Comparison of ENCODE assay signal across 9 cellular contexts in genomic region chr20:38125157-38126056, GRCh38. TPM values are rescaled to one million over a fixed set of nuclear protein-coding genes. Genes with fewer than 3 reads are reported as not detected.
DNase-seq lines count a peak whose midpoint lies in the region; ATAC-seq and TF ChIP-seq lines count a peak whose summit lies in the region.
"Had no signal": no experiment of that assay in that cellular context is flagged by ENCODE, and none has a peak within 500 bp of the region (broad histone marks: within the 10 kb centered on the region; RNA-seq: fewer than 3 reads in every experiment).

No MANE protein-coding gene starts in this region.

- H3K4me1 ChIP-seq in right atrium auricular region (peaks cover 0 to 43% of the 10 kb centered on the region in 2 donors), thoracic aorta (ENCODE audit: control insufficient read depth in 1 of 2, low read depth in 2 of 2) (peaks cover 30 to 57% of the 10 kb centered on the region in 2 donors)
- no peaks in the 10 kb centered on the region for H3K4me1 ChIP-seq in CD8-positive, alpha-beta T cell (ENCODE audit: insufficient read depth, low read length)

- no peak overlapping the region for H3K4me3 Mint-ChIP-seq in CD8-positive, alpha-beta T cell

- no peaks in the 10 kb centered on the region for H3K27me3 ChIP-seq in right atrium auricular region
- no peaks in the 10 kb centered on the region for H3K27me3 ChIP-seq in thoracic aorta (replicated peaks; ENCODE audit: insufficient read depth)
- no peaks in the 10 kb centered on the region for H3K27me3 ChIP-seq in CD8-positive, alpha-beta T cell (ENCODE audit: insufficient read depth, low read length)

- H3K27ac ChIP-seq in VCaP: peak overlapping the region; percentile 78
- H3K27ac ChIP-seq in right atrium auricular region: peak overlapping the region; percentile 77 to 86
- H3K27ac ChIP-seq in thoracic aorta: peak overlapping the region; percentile 90 to 91
- H3K27ac ChIP-seq in CD8-positive, alpha-beta T cell (ENCODE audit: low read depth, low read length): no peak overlapping the region

- no peaks in the 10 kb centered on the region for H3K4me1 Mint-ChIP-seq in CD8-positive, alpha-beta T cell (ENCODE audit: low read depth)

- peaks cover 12% of the 10 kb centered on the region for H3K36me3 ChIP-seq in right atrium auricular region
- H3K36me3 ChIP-seq in thoracic aorta: peaks cover 12% of the 10 kb centered on the region
- H3K36me3 ChIP-seq in CD8-positive, alpha-beta T cell (ENCODE audit: insufficient read depth, low read length): no peaks in the 10 kb centered on the region

- H3K27ac Mint-ChIP-seq in CD8-positive, alpha-beta T cell: no peak overlapping the region

- H3K4me3 ChIP-seq in right atrium auricular region (no peak overlapping the region), thoracic aorta (no peak overlapping the region)
- no peak overlapping the region for H3K4me3 ChIP-seq in CD8-positive, alpha-beta T cell (ENCODE audit: low read depth, low read length)

- TF ChIP-seq CTCF in VCaP (conservative IDR thresholded peaks at IDR 0.05) (no peak), right atrium auricular region (IDR thresholded peaks at IDR 0.05) (peak in 1 of 2 donors; percentile 25), thoracic aorta (IDR thresholded peaks at IDR 0.05) (peak; percentile 34)
- no peak for TF ChIP-seq CTCF in CD8-positive, alpha-beta T cell (IDR thresholded peaks at IDR 0.05)

- DNase-seq in NCI-H1105 treated with DMSO at 0.1 percent for 48 hours (lab: John Stamatoyannopoulos, UW): peak; percentile 97
- DNase-seq in right atrium auricular region (ENCODE audit: low spot score): peak; percentile 79
- DNase-seq in thoracic aorta (ENCODE audit: low spot score): peak; percentile 86
- no peak for DNase-seq in CD8-positive, alpha-beta T cell
- no peak for DNase-seq in Kasumi-1 (lab: John Stamatoyannopoulos, UW)

- H3K9me3 Mint-ChIP-seq in CD8-positive, alpha-beta T cell: no peaks in the 10 kb centered on the region

- H3K9me3 ChIP-seq in right atrium auricular region (no peaks in the 10 kb centered on the region), thoracic aorta (no peaks in the 10 kb centered on the region)
- H3K9me3 ChIP-seq in CD8-positive, alpha-beta T cell (ENCODE audit: low read length): no peaks in the 10 kb centered on the region

- peak; percentile 62 for ATAC-seq in thoracic aorta (ENCODE audit: insufficient number of reproducible peaks, low FRiP score, low read depth)
- ATAC-seq in HG03439 (IDR thresholded peaks at IDR 0.05; ENCODE audit: unreplicated experiment): no peak
- no peak for ATAC-seq in CD8-positive, alpha-beta T cell
- no peak for ATAC-seq in HG02870 (IDR thresholded peaks at IDR 0.05; ENCODE audit: unreplicated experiment)

- intact Hi-C loops in CD8-positive, alpha-beta T cell (cut with DNase I, micrococcal nuclease): no loop called here

- no peaks in the 10 kb centered on the region for H3K36me3 Mint-ChIP-seq in CD8-positive, alpha-beta T cell

- CTCF ChIA-PET in CD8-positive, alpha-beta T cell (lab: Charles Lee): interaction anchor here (1.0 kb wide), 1 partner anchor 11 kb away, joined by 3 read pairs; no protein-coding TSS in a partner anchor

- POLR2A ChIA-PET in CD8-positive, alpha-beta T cell (lab: Charles Lee): no interaction called here

- no peaks in the 10 kb centered on the region for H3K27me3 Mint-ChIP-seq in CD8-positive, alpha-beta T cell (ENCODE audit: low read depth)

RNA-seq across cellular contexts. Expression of gene TGM2, which starts 39.7 kb away (rescaled TPM):
- 1,000 to 10,000 TPM in 1 of 2 donors, 100 to 1,000 TPM in 1; 680 to 1,303 TPM for total RNA-seq in right atrium auricular region
- 100 to 1,000 TPM; 371 to 755 TPM for total RNA-seq in thoracic aorta
- total RNA-seq in CD8-positive, alpha-beta T cell: not detected
- total RNA-seq: activated CD8-positive, alpha-beta memory T cell treated with anti-CD3 and anti-CD28 coated beads for 36 hours had no signal

Comparison
In these comparisons a context has a peak if more than half of its experiments do, and no peak if none do; other contexts are left out.
1. DNase-seq: peak in NCI-H1105 treated with DMSO at 0.1 percent for 48 hours (single experiment), right atrium auricular region (single experiment) and thoracic aorta (single experiment); none in CD8-positive, alpha-beta T cell (0 of 7) and Kasumi-1 (0 of 2).
2. RNA of gene TGM2, which starts 39.7 kb away (total RNA-seq): 680 to 1,303 TPM in right atrium auricular region and 371 to 755 TPM in thoracic aorta; not detected in CD8-positive, alpha-beta T cell; every median in the first group is over 100 times any median in the second.